In the genomic region with DNA sequence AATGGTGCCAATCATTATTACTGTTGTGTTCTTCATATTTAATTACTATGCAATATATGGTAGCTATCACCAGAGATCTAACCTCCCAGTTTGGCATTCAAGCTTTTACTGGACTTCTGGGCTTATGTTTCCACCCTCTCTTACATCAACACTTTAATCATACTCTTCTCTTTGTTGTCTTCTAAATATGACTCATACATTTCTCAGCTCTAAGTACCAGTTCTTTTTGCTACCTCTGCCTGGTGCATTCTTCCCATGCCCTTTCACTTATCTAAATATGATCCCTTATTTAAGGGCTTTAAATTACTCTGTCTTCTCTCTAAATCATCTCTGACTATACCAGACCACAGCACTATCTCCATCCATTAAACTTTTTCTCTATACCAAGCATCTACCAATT, we compare ENCODE assay signal across 18 cellular contexts.
DNase-seq lines count a peak whose midpoint lies in the region; ATAC-seq, FAIRE-seq and TF ChIP-seq lines count a peak whose summit lies in the region.
"Had no signal": no experiment of that assay in that cellular context is flagged by ENCODE, and none has a peak within 500 bp of the region (broad histone marks: within the 10 kb centered on the region; RNA-seq: fewer than 3 reads in every experiment).

No MANE protein-coding gene starts in this region.

- DNase-seq in A549 (ENCODE audit: low read depth in 1 of 2, low spot score in 1 of 2) = no peak
- DNase-seq in GM23248 = peak; percentile 9
- DNase-seq in fibroblast of pulmonary artery (ENCODE audit: low read depth) = peak; percentile 0
- no peak for DNase-seq in activated naive CD8-positive, alpha-beta T cell treated with anti-CD3 and anti-CD28 coated beads for 36 hours
- DNase-seq in NCI-H82 treated with DMSO at 0.1 percent for 48 hours (lab: John Stamatoyannopoulos, UW; ENCODE audit: unreplicated experiment) = no peak
- no peak for DNase-seq in stimulated activated naive CD8-positive, alpha-beta T cell treated with anti-CD3 and anti-CD28 coated beads, Interleukin-15, Interleukin-2, amounts not matched to agents 100 U/mL and 50 U/mL, for 24 hours
- DNase-seq in GM19238 (ENCODE audit: insufficient read length, low spot score) = no peak
- DNase-seq: BE2C; CD4-positive, alpha-beta memory T cell; Kasumi-1; NCI-H1417; NCI-H1930; NCI-H526 treated with DMSO at 0.1 percent for 48 hours; NK-92 treated with Interleukin-12 subunit alpha and Interleukin-12 subunit beta, amount 100 ng/mL, for 24 hours; OCI-M1; SK-N-SH had no signal

- H3K9ac ChIP-seq in GM23248 = no peak overlapping the region
- H3K9ac ChIP-seq: SK-N-SH had no signal

- no peaks in the 10 kb centered on the region for H4K20me1 ChIP-seq in GM23248 (ENCODE audit: insufficient read depth)

- in situ Hi-C loops in GM23248 (cut with MboI) = no loop called here

- TF ChIP-seq POLR2A in A549 (IDR thresholded peaks at IDR 0.05; ENCODE audit: low read length) = no peak

- peaks cover 3% of the 10 kb centered on the region for H3K27me3 Mint-ChIP-seq in activated T-helper 17 cell treated with anti-CD3 and anti-CD28 coated beads, Interleukin-2, amount 50 U/mL, for 72 hours
- peaks cover 4% of the 10 kb centered on the region for H3K27me3 Mint-ChIP-seq in activated naive CD8-positive, alpha-beta T cell treated with anti-CD3 and anti-CD28 coated beads for 36 hours

- no peak for TF ChIP-seq EP300 in A549 (IDR thresholded peaks at IDR 0.05)

- H3K27ac ChIP-seq in A549 (no peak overlapping the region), GM23248 (no peak overlapping the region)

- TF ChIP-seq RAD21 in A549 (conservative IDR thresholded peaks at IDR 0.05 in 1 of 2, IDR thresholded peaks at IDR 0.05 in 1 of 2) = no peak

- no peaks in the 10 kb centered on the region for H3K36me3 ChIP-seq in GM23248 (ENCODE audit: low read depth)
- H3K36me3 ChIP-seq: BE2C had no signal

- no peaks in the 10 kb centered on the region for H3K4me1 Mint-ChIP-seq in activated T-helper 17 cell treated with anti-CD3 and anti-CD28 coated beads, Interleukin-2, amount 50 U/mL, for 72 hours
- no peaks in the 10 kb centered on the region for H3K4me1 Mint-ChIP-seq in activated naive CD8-positive, alpha-beta T cell treated with anti-CD3 and anti-CD28 coated beads for 36 hours
- H3K4me1 Mint-ChIP-seq: CD4-positive, alpha-beta memory T cell had no signal

- no peak overlapping the region for H3K27ac Mint-ChIP-seq in activated T-helper 17 cell treated with anti-CD3 and anti-CD28 coated beads, Interleukin-2, amount 50 U/mL, for 72 hours
- no peak overlapping the region for H3K27ac Mint-ChIP-seq in activated naive CD8-positive, alpha-beta T cell treated with anti-CD3 and anti-CD28 coated beads for 36 hours
- H3K27ac Mint-ChIP-seq: CD4-positive, alpha-beta memory T cell had no signal

- FAIRE-seq in A549 (lab: Jason Lieb, UNC) = no peak
- FAIRE-seq: H54 had no signal

- H3K4me3 ChIP-seq in A549 (no peak overlapping the region), GM23248 (no peak overlapping the region), fibroblast of pulmonary artery (replicated peaks; ENCODE audit: low read depth, low read length) (no peak overlapping the region)

- H3K4me3 Mint-ChIP-seq in activated T-helper 17 cell treated with anti-CD3 and anti-CD28 coated beads, Interleukin-2, amount 50 U/mL, for 72 hours = no peak overlapping the region
- H3K4me3 Mint-ChIP-seq in activated naive CD8-positive, alpha-beta T cell treated with anti-CD3 and anti-CD28 coated beads for 36 hours = no peak overlapping the region
- H3K4me3 Mint-ChIP-seq: CD4-positive, alpha-beta memory T cell had no signal

- no peaks in the 10 kb centered on the region for H3K27me3 ChIP-seq in GM23248 (replicated peaks; ENCODE audit: insufficient read depth)
- H3K27me3 ChIP-seq: BE2C had no signal

- H3K9me2 ChIP-seq in GM23248 (ENCODE audit: insufficient read depth) = no peaks in the 10 kb centered on the region
- H3K9me2 ChIP-seq: SK-N-SH had no signal

- peaks cover 4% of the 10 kb centered on the region for H3K9me3 Mint-ChIP-seq in activated T-helper 17 cell treated with anti-CD3 and anti-CD28 coated beads, Interleukin-2, amount 50 U/mL, for 72 hours
- H3K9me3 Mint-ChIP-seq in activated naive CD8-positive, alpha-beta T cell treated with anti-CD3 and anti-CD28 coated beads for 36 hours = no peaks in the 10 kb centered on the region

- H3K4me2 ChIP-seq in A549 (no peak overlapping the region), GM23248 (ENCODE audit: unreplicated experiment) (no peak overlapping the region)
- H3K4me2 ChIP-seq: SK-N-SH had no signal

- POLR2A ChIA-PET in A549 (lab: Yijun Ruan, JAX) = no interaction called here

- CTCF ChIA-PET in A549 (lab: Yijun Ruan, JAX) = no interaction called here

- H3K9me3 ChIP-seq in A549 = no peaks in the 10 kb centered on the region
- H3K9me3 ChIP-seq in GM23248 (ENCODE audit: low read depth) = no peaks in the 10 kb centered on the region
- H3K9me3 ChIP-seq: BE2C, SK-N-SH had no signal

- no peaks in the 10 kb centered on the region for H3F3A ChIP-seq in GM23248 (ENCODE audit: insufficient read depth)

- TF ChIP-seq CTCF in A549 (IDR thresholded peaks at IDR 0.05) (no peak), fibroblast of pulmonary artery (IDR thresholded peaks at IDR 0.05; ENCODE audit: low read length, missing control alignments) (no peak)

- H3K36me3 Mint-ChIP-seq in activated T-helper 17 cell treated with anti-CD3 and anti-CD28 coated beads, Interleukin-2, amount 50 U/mL, for 72 hours (ENCODE audit: low read depth) = no peaks in the 10 kb centered on the region
- no peaks in the 10 kb centered on the region for H3K36me3 Mint-ChIP-seq in activated naive CD8-positive, alpha-beta T cell treated with anti-CD3 and anti-CD28 coated beads for 36 hours

- no peaks in the 10 kb centered on the region for H3K79me2 ChIP-seq in GM23248 (ENCODE audit: insufficient read depth)

- H3K4me1 ChIP-seq in A549 (no peaks in the 10 kb centered on the region), GM23248 (ENCODE audit: insufficient read depth) (no peaks in the 10 kb centered on the region)
- H3K4me1 ChIP-seq: BE2C had no signal

- H2AFZ ChIP-seq in GM23248 = no peak overlapping the region

- ATAC-seq in A549 = no peak
- peak; percentile 24 for ATAC-seq in activated T-helper 17 cell treated with anti-CD3 and anti-CD28 coated beads, Interleukin-2, amount 50 U/mL, for 72 hours (replicated peaks)
- no peak for ATAC-seq in stimulated activated naive CD8-positive, alpha-beta T cell treated with anti-CD3 and anti-CD28 coated beads, Interleukin-15, Interleukin-2, amounts not matched to agents 100 U/mL and 50 U/mL, for 24 hours

TF ChIP-seq in A549, 52 proteins besides CTCF, POLR2A, EP300 and RAD21:
- no peak for TF ChIP-seq MAFK (IDR thresholded peaks at IDR 0.05; ENCODE audit: partially characterized antibody)
- no peak for TF ChIP-seq NPAS2 (CRISPR knock-in tag; IDR thresholded peaks at IDR 0.05; ENCODE audit: borderline replicate concordance)
- TF ChIP-seq FOSL2 (IDR thresholded peaks at IDR 0.05) = no peak
- TF ChIP-seq FOSL2 (CRISPR knock-in tag; IDR thresholded peaks at IDR 0.05) = 0 out of 2 replicates have a peak, but pooled peaks have one; percentile 6

Comparison
In these comparisons a context has a peak if more than half of its experiments do, and no peak if none do; other contexts are left out.
1. DNase-seq: peak in GM23248 (single experiment) and fibroblast of pulmonary artery (single experiment); none in A549 (0 of 2), activated naive CD8-positive, alpha-beta T cell treated with anti-CD3 and anti-CD28 coated beads for 36 hours (single experiment), NCI-H82 treated with DMSO at 0.1 percent for 48 hours (single experiment), stimulated activated naive CD8-positive, alpha-beta T cell treated with anti-CD3 and anti-CD28 coated beads, Interleukin-15, Interleukin-2, amounts not matched to agents 100 U/mL and 50 U/mL, for 24 hours (single experiment) and GM19238 (single experiment).